8 cellular contexts compared by ENCODE assay signal in genomic region chr1:197145451-197146029, GRCh38. TPM values are rescaled to one million over a fixed set of nuclear protein-coding genes. Genes with fewer than 3 reads are reported as not detected.
DNase-seq lines count a peak whose midpoint lies in the region; ATAC-seq and TF ChIP-seq lines count a peak whose summit lies in the region.

No MANE protein-coding gene starts in this region.

- H3K27me3 ChIP-seq in HUES48 (ENCODE audit: control insufficient read depth, insufficient read depth, low read length) (no peaks in the 10 kb centered on the region), muscle layer of duodenum (ENCODE audit: low read depth, low read length) (no peaks in the 10 kb centered on the region)

- H3K27me3 Mint-ChIP-seq in brain, result peaks cover 7% of the 10 kb centered on the region

- no peaks in the 10 kb centered on the region for H3K9me3 Mint-ChIP-seq in brain

- peak overlapping the region in 4 of 5 experiments; percentile 46 to 88 (median 75) for H3K27ac Mint-ChIP-seq in brain

- H3K4me3 Mint-ChIP-seq in brain, result peak overlapping the region; percentile 91 to 98 (median 92)

- TF ChIP-seq CTCF in C4-2B (conservative IDR thresholded peaks at IDR 0.05), result no peak
- no peak for TF ChIP-seq CTCF in brain (conservative IDR thresholded peaks at IDR 0.05)

- no peak for ATAC-seq in GM21360 (IDR thresholded peaks at IDR 0.05; ENCODE audit: unreplicated experiment)

- H3K4me1 ChIP-seq in HUES48 (ENCODE audit: control insufficient read depth, insufficient read depth, low read length) (peaks cover 4% of the 10 kb centered on the region; the same call in 1 of the 2 replicates), muscle layer of duodenum (ENCODE audit: control insufficient read depth in 1 of 2, insufficient read depth in 2 of 2, low read length in 2 of 2) (peaks cover 0 to 3% of the 10 kb centered on the region in 2 donors)

- H3K36me3 ChIP-seq in HUES48 (ENCODE audit: control insufficient read depth, insufficient read depth, low read length) (peaks cover 33% of the 10 kb centered on the region), muscle layer of duodenum (ENCODE audit: control insufficient read depth in 1 of 2, insufficient read depth in 2 of 2, low read length in 2 of 2) (no peaks in the 10 kb centered on the region)

- peak overlapping the region; percentile 95 for H3K4me3 ChIP-seq in HUES48 (ENCODE audit: low read depth, low read length)
- peak overlapping the region; percentile 93 to 96 for H3K4me3 ChIP-seq in muscle layer of duodenum (ENCODE audit: low read depth in 1 of 2, low read length in 2 of 2)

- H3K27ac ChIP-seq in C4-2B, result peak overlapping the region; percentile 84
- peak overlapping the region; percentile 99 for H3K27ac ChIP-seq in HUES48 (ENCODE audit: low read depth, low read length)
- H3K27ac ChIP-seq in muscle layer of duodenum (ENCODE audit: low read length), result no peak overlapping the region

- H3K4me1 Mint-ChIP-seq in brain, result peaks cover 49% of the 10 kb centered on the region

- no peak for DNase-seq in stimulated activated naive CD4-positive, alpha-beta T cell (lab: John Stamatoyannopoulos, UW)
- DNase-seq in NCI-H1436 treated with DMSO at 0.1 percent for 48 hours (lab: John Stamatoyannopoulos, UW) (no peak), NCI-H1105 (lab: John Stamatoyannopoulos, UW) (no peak)

- H3K9me3 ChIP-seq in HUES48 (ENCODE audit: control insufficient read depth, insufficient read depth, low read length), result no peaks in the 10 kb centered on the region
- no peaks in the 10 kb centered on the region for H3K9me3 ChIP-seq in muscle layer of duodenum (ENCODE audit: control insufficient read depth in 1 of 2, low read length in 2 of 2)

- no peaks in the 10 kb centered on the region for H3K36me3 Mint-ChIP-seq in brain

- peak overlapping the region; percentile 96; the same call in 1 of the 2 replicates for H3K9ac ChIP-seq in HUES48 (ENCODE audit: low read depth, low read length)

RNA-seq across cellular contexts. Expression of gene ASPM, which starts 0.9 kb away (rescaled TPM):
- 3.2 TPM for polyA plus RNA-seq in brain (ENCODE audit: insufficient read depth, low read depth, low replicate concordance)

RNA-seq across cellular contexts. Expression of gene ZBTB41, which starts 55.6 kb away (rescaled TPM):
- 2.1 TPM for polyA plus RNA-seq in brain (ENCODE audit: insufficient read depth, low read depth, low replicate concordance)
